In the genomic region with DNA sequence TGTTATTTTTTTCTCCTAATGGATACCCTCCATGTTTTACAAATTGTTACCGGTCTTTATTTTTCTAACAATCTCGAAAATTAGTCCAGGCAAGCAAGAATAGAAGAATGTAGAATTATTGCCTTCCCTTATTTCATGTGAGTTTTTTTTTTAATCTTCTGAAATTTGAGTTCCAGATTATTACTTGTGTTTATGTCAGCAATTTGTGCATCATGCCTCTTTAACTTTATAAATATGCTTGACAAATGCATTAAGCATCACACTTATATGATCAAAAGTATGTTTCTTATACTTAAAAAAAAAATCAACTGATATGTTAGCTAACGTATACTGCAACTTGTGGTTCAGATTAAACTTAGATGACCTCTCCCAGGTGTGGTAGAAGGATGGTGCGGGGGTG, we compare ENCODE assay signal across 10 cellular contexts.
"Had no signal": no experiment of that assay in that cellular context is flagged by ENCODE, and none has a peak within 500 bp of the region (broad histone marks: within the 10 kb centered on the region; RNA-seq: fewer than 3 reads in every experiment).

No MANE protein-coding gene starts in this region.

- H3K4me1 ChIP-seq: HAP-1 had no signal

- FAIRE-seq: H1 had no signal

- H2AFZ ChIP-seq: GM23248 had no signal

- H3K4me3 ChIP-seq: GM23248, GM23338, HAP-1 had no signal

- H3K27ac ChIP-seq: GM23248 had no signal

- H3K9ac ChIP-seq: GM23248 had no signal

- DNase-seq: GM23248, GOT3, H7, H9, HCEC 1CT, HFFc6 had no signal

- ATAC-seq: GM23338, HCT116 had no signal

- H3K4me2 ChIP-seq: GM23338 had no signal

- H3K36me3 ChIP-seq: HAP-1 had no signal

- H3K9me3 ChIP-seq: HAP-1 had no signal
